In genomic region chr9:136348691-136349090, GRCh38 we compare ENCODE assay signal across 27 cellular contexts. TPM values are rescaled to one million over a fixed set of nuclear protein-coding genes. Genes with fewer than 3 reads are reported as not detected.
DNase-seq lines count a peak whose midpoint lies in the region; ATAC-seq, FAIRE-seq and TF ChIP-seq lines count a peak whose summit lies in the region.
"Had no signal": no experiment of that assay in that cellular context is flagged by ENCODE, and none has a peak within 500 bp of the region (broad histone marks: within the 10 kb centered on the region; RNA-seq: fewer than 3 reads in every experiment).

No MANE protein-coding gene starts in this region.

- H3F3A ChIP-seq in neural progenitor cell (ENCODE audit: low read depth), result peaks cover 11% of the 10 kb centered on the region
- no peaks in the 10 kb centered on the region for H3F3A ChIP-seq in PC-3 (ENCODE audit: low read length, unreplicated experiment)

- H3K36me3 Mint-ChIP-seq in astrocyte (ENCODE audit: low read depth, unreplicated experiment), result peaks cover 2% of the 10 kb centered on the region
- no peaks in the 10 kb centered on the region for H3K36me3 Mint-ChIP-seq in neural progenitor cell
- H3K36me3 Mint-ChIP-seq: CD4-positive, alpha-beta memory T cell had no signal

- H3K27ac Mint-ChIP-seq in astrocyte (ENCODE audit: unreplicated experiment), result peak overlapping the region; percentile 62
- peak overlapping the region; percentile 53 for H3K27ac Mint-ChIP-seq in neural progenitor cell
- H3K27ac Mint-ChIP-seq: CD4-positive, alpha-beta memory T cell had no signal

- WGBS in HepG2 (ENCODE audit: low lambda C conversion rate), result 94% methylated on average over 6 of the region's 14 CpGs
- WGBS in right lobe of liver (ENCODE audit: insufficient coverage, low coverage, low lambda C conversion rate, missing lambda C conversion rate), result no CpG with 5 or more reads among the region's 14 CpGs

- H3K9ac ChIP-seq in HepG2 (ENCODE audit: insufficient read depth, low read depth, low read length) (no peak overlapping the region), astrocyte (ENCODE audit: low read length) (no peak overlapping the region), neural progenitor cell (no peak overlapping the region), PC-3 (ENCODE audit: low read length) (no peak overlapping the region)
- H3K9ac ChIP-seq: GM23248 had no signal

- H3K4me1 ChIP-seq in HepG2 (ENCODE audit: insufficient read depth, low read length), result peaks cover 39% of the 10 kb centered on the region
- H3K4me1 ChIP-seq in right lobe of liver, result no peaks in the 10 kb centered on the region
- peaks cover 8% of the 10 kb centered on the region for H3K4me1 ChIP-seq in astrocyte (ENCODE audit: insufficient read depth, low read length)
- peaks cover 12% of the 10 kb centered on the region for H3K4me1 ChIP-seq in neural progenitor cell
- H3K4me1 ChIP-seq in HAP-1, result no peaks in the 10 kb centered on the region
- H3K4me1 ChIP-seq in PC-3 (ENCODE audit: insufficient read depth, low read length), result peaks cover 12% of the 10 kb centered on the region; the same call in 1 of the 2 replicates

- in situ Hi-C loops in HepG2 (cut with HindIII; ENCODE audit: extremely low pct_ligation_motif_present, low pct_unique_long_range_greater_than_20kb) (loop anchor here (25.0 kb wide), 1 partner anchor 289 kb away; no protein-coding TSS in a partner anchor), HAP-1 (cut with MboI; ENCODE audit: low sequenced_read_pairs) (no loop called here)

- TF ChIP-seq POLR2A in HepG2 (IDR thresholded peaks at IDR 0.05; ENCODE audit: insufficient read depth in 1 of 2, low read depth in 2 of 2, low read length in 2 of 2) (no peak), right lobe of liver (IDR thresholded peaks at IDR 0.05) (no peak)

- intact Hi-C loops in HepG2 (cut with micrococcal nuclease; ENCODE audit: unreplicated experiment) (no loop called here), right lobe of liver (cut with DNase I) (loop anchor here in 1 of 2 donors (10.0 kb wide), 1 partner anchor 296 kb away; no protein-coding TSS in a partner anchor), PC-3 (cut with micrococcal nuclease) (no loop called here)

- BruUV-seq in HepG2 (replicated peaks; lab: Mats Ljungman, UMichigan), result no TSS peak
- BruUV-seq in PC-3 (replicated peaks; lab: Mats Ljungman, UMichigan), result no TSS peak

- TF ChIP-seq CTCF in HepG2 (CRISPR knock-in tag; IDR thresholded peaks at IDR 0.05) (no peak), right lobe of liver (IDR thresholded peaks at IDR 0.05) (no peak), astrocyte (IDR thresholded peaks at IDR 0.05; ENCODE audit: insufficient read depth, low read depth, low read length) (no peak), neural progenitor cell (IDR thresholded peaks at IDR 0.05) (no peak), PC-3 (conservative IDR thresholded peaks at IDR 0.05; ENCODE audit: low read depth, low read length) (no peak)

- H3K9me3 ChIP-seq in HepG2 (ENCODE audit: low read length) (no peaks in the 10 kb centered on the region), right lobe of liver (no peaks in the 10 kb centered on the region), astrocyte (ENCODE audit: insufficient read depth, low read depth, low read length) (no peaks in the 10 kb centered on the region), neural progenitor cell (ENCODE audit: low read depth) (no peaks in the 10 kb centered on the region), HAP-1 (no peaks in the 10 kb centered on the region), PC-3 (ENCODE audit: low read length) (no peaks in the 10 kb centered on the region)
- H3K9me3 ChIP-seq: Peyer's patch had no signal

- no peak overlapping the region for H3K4me3 Mint-ChIP-seq in astrocyte (ENCODE audit: unreplicated experiment)
- no peak overlapping the region for H3K4me3 Mint-ChIP-seq in neural progenitor cell
- H3K4me3 Mint-ChIP-seq: CD4-positive, alpha-beta memory T cell had no signal

- H3K4me3 ChIP-seq in HepG2 (replicated peaks in 1 of 3; ENCODE audit: insufficient read depth in 1 of 3, low read depth in 2 of 3, low read length in 3 of 3) (no peak overlapping the region), right lobe of liver (no peak overlapping the region), astrocyte (ENCODE audit: insufficient read depth, low read depth, low read length) (no peak overlapping the region), neural progenitor cell (no peak overlapping the region), HAP-1 (no peak overlapping the region), PC-3 (ENCODE audit: low read length) (no peak overlapping the region)
- H3K4me3 ChIP-seq: GM23248, Peyer's patch had no signal

- H3K27me3 Mint-ChIP-seq in astrocyte (ENCODE audit: low read depth, unreplicated experiment) (no peaks in the 10 kb centered on the region), neural progenitor cell (ENCODE audit: insufficient read depth, low read depth) (peaks cover 4% of the 10 kb centered on the region)
- H3K27me3 Mint-ChIP-seq: CD4-positive, alpha-beta memory T cell had no signal

- FAIRE-seq in HepG2 (lab: Jason Lieb, UNC) (no peak), astrocyte (lab: Jason Lieb, UNC) (no peak)
- FAIRE-seq: GM18507 had no signal

- ATAC-seq in HepG2 (no peak), right lobe of liver (no peak), PC-3 (no peak)

- DNase-seq in HepG2 (ENCODE audit: low spot score) (no peak), right lobe of liver (no peak), astrocyte (ENCODE audit: low read depth) (no peak), neural progenitor cell (ENCODE audit: low spot score) (no peak), HAP-1 (ENCODE audit: low spot score in 2 of 2) (no peak), GOT3 (lab: John Stamatoyannopoulos, UW) (no peak), PC-3 (no peak)
- DNase-seq: C1 segment of cervical spinal cord; CD4-positive, alpha-beta memory T cell; COR-L47; DMS53; GM23248; HCEC 1CT; Kasumi-1; MV-4-11; NCI-H1105; NCI-H1436 treated with DMSO at 0.1 percent for 48 hours; NCI-H187 treated with DMSO at 0.1 percent for 48 hours; NCI-H2171 treated with DMSO at 0.1 percent for 48 hours; Peyer's patch; SHP77 treated with DMSO at 0.1 percent for 48 hours; SW 1271 had no signal

- H4K20me1 ChIP-seq in HepG2 (ENCODE audit: insufficient read depth, low read length) (no peaks in the 10 kb centered on the region), astrocyte (ENCODE audit: insufficient read depth, low read length) (peaks cover 50% of the 10 kb centered on the region), neural progenitor cell (ENCODE audit: low read depth) (no peaks in the 10 kb centered on the region), PC-3 (ENCODE audit: low read length) (no peaks in the 10 kb centered on the region)

- H3K9me3 Mint-ChIP-seq in astrocyte (ENCODE audit: unreplicated experiment), result no peaks in the 10 kb centered on the region
- H3K9me3 Mint-ChIP-seq in neural progenitor cell, result no peaks in the 10 kb centered on the region
- H3K9me3 Mint-ChIP-seq: CD4-positive, alpha-beta memory T cell had no signal

- no peaks in the 10 kb centered on the region for H3K79me2 ChIP-seq in HepG2 (ENCODE audit: insufficient read depth, low read length)
- H3K79me2 ChIP-seq in astrocyte (ENCODE audit: insufficient read depth, low read length), result no peaks in the 10 kb centered on the region
- H3K79me2 ChIP-seq in neural progenitor cell (ENCODE audit: low read depth), result no peaks in the 10 kb centered on the region
- no peaks in the 10 kb centered on the region for H3K79me2 ChIP-seq in PC-3 (ENCODE audit: low read length)

- CTCF ChIA-PET in HepG2 (lab: Yijun Ruan, JAX; ENCODE audit: low intra/inter-chr PET ratio, low total read pairs), result no interaction called here
- CTCF ChIA-PET in PC-3 (lab: Charles Lee), result no interaction called here

- POLR2A ChIA-PET in HepG2 (lab: Yijun Ruan, JAX), result no interaction called here
- POLR2A ChIA-PET in PC-3 (lab: Charles Lee; ENCODE audit: unreplicated experiment), result no interaction called here

- H3K27ac ChIP-seq in HepG2 (ENCODE audit: extremely low read length, insufficient read depth, low read length), result no peak overlapping the region
- no peak overlapping the region for H3K27ac ChIP-seq in right lobe of liver
- H3K27ac ChIP-seq in astrocyte (ENCODE audit: low read depth, low read length), result no peak overlapping the region
- H3K27ac ChIP-seq in neural progenitor cell, result no peak overlapping the region
- no peak overlapping the region for H3K27ac ChIP-seq in PC-3 (ENCODE audit: low read length)
- H3K27ac ChIP-seq: GM23248, HL-60, Peyer's patch had no signal

- TF ChIP-seq RAD21 in HepG2 (CRISPR knock-in tag; IDR thresholded peaks at IDR 0.05), result no peak

- no peak overlapping the region for H3K4me2 ChIP-seq in HepG2 (ENCODE audit: low read depth, low read length)
- H3K4me2 ChIP-seq in astrocyte (ENCODE audit: low read length), result no peak overlapping the region
- no peak overlapping the region for H3K4me2 ChIP-seq in neural progenitor cell
- no peak overlapping the region for H3K4me2 ChIP-seq in PC-3 (ENCODE audit: low read length)

- H2AFZ ChIP-seq in HepG2 (ENCODE audit: low read length), result no peak overlapping the region
- H2AFZ ChIP-seq in astrocyte (ENCODE audit: low read depth, low read length), result no peak overlapping the region
- no peak overlapping the region for H2AFZ ChIP-seq in neural progenitor cell (replicated peaks)
- no peak overlapping the region for H2AFZ ChIP-seq in PC-3 (ENCODE audit: low read length)
- H2AFZ ChIP-seq: GM23248 had no signal

- TF ChIP-seq EP300 in HepG2 (IDR thresholded peaks at IDR 0.05; ENCODE audit: low read depth in 2 of 2, low read length in 2 of 2) (no peak), HepG2 (CRISPR knock-in tag; IDR thresholded peaks at IDR 0.05; ENCODE audit: borderline replicate concordance) (no peak)

- H3K36me3 ChIP-seq in HepG2 (replicated peaks in 1 of 2; ENCODE audit: control insufficient read depth in 1 of 2, insufficient read depth in 2 of 2, low read length in 2 of 2) (no peaks in the 10 kb centered on the region), right lobe of liver (no peaks in the 10 kb centered on the region), astrocyte (ENCODE audit: insufficient read depth, low read length) (no peaks in the 10 kb centered on the region), neural progenitor cell (no peaks in the 10 kb centered on the region), HAP-1 (replicated peaks) (no peaks in the 10 kb centered on the region), PC-3 (ENCODE audit: low read depth, low read length) (no peaks in the 10 kb centered on the region)
- H3K36me3 ChIP-seq: Peyer's patch had no signal

- H3K9me2 ChIP-seq in PC-3 (replicated peaks; ENCODE audit: low read length), result no peaks in the 10 kb centered on the region

- H3K4me1 Mint-ChIP-seq in astrocyte (ENCODE audit: low read depth, unreplicated experiment), result no peaks in the 10 kb centered on the region
- H3K4me1 Mint-ChIP-seq in neural progenitor cell, result peaks cover 3% of the 10 kb centered on the region
- H3K4me1 Mint-ChIP-seq: CD4-positive, alpha-beta memory T cell had no signal

- H3K27me3 ChIP-seq in HepG2 (ENCODE audit: control insufficient read depth in 1 of 2, insufficient read depth in 2 of 2, low read length in 2 of 2), result peaks cover 0 to 10% of the 10 kb centered on the region in 2 experiments; a peak in 3 of 5 replicates
- no peaks in the 10 kb centered on the region for H3K27me3 ChIP-seq in right lobe of liver
- H3K27me3 ChIP-seq in astrocyte (ENCODE audit: insufficient read depth, low read length), result no peaks in the 10 kb centered on the region
- H3K27me3 ChIP-seq in neural progenitor cell, result no peaks in the 10 kb centered on the region
- no peaks in the 10 kb centered on the region for H3K27me3 ChIP-seq in HAP-1 (ENCODE audit: low read depth)
- H3K27me3 ChIP-seq in PC-3 (ENCODE audit: low read length), result no peaks in the 10 kb centered on the region
- H3K27me3 ChIP-seq: Peyer's patch had no signal

RNA-seq across cellular contexts. Expression of gene DNLZ, which starts 14.9 kb away (rescaled TPM):
- total RNA-seq in HepG2 (2016; rRNA removed; fragmentation: Illumina TruSeq; extraction: Trizol) (5.4 and 8.0 TPM in 2 replicates), right lobe of liver (10 to 100 TPM in 3 of 6 experiments, 1 to 10 TPM in 3; 5.0 to 26.0 (median 10.4) TPM), astrocyte (14.0 and 17.4 TPM in 2 replicates), neural progenitor cell (ENCODE audit: low replicate concordance) (3.4 and 15.8 TPM in 2 replicates), PC-3 (2014; rRNA removed) (51.4 and 64.9 TPM in 2 replicates)
- 8.5 and 9.7 TPM in 2 replicates for total RNA-seq in HepG2 (2016; cell fraction: cytosol; rRNA removed; fragmentation: Illumina TruSeq; extraction: Trizol; ENCODE audit: low read depth)
- 5.7 and 10.6 TPM in 2 replicates for total RNA-seq in HepG2 (2016; cell fraction: insoluble cytoplasmic fraction; rRNA removed; fragmentation: Illumina TruSeq; extraction: Trizol)
- total RNA-seq in HepG2 (2016; cell fraction: membrane; rRNA removed; fragmentation: Illumina TruSeq; extraction: Trizol), result 8.2 and 10.5 TPM in 2 replicates
- 2.7 and 3.8 TPM in 2 replicates for total RNA-seq in HepG2 (2016; cell fraction: nucleus; rRNA removed; fragmentation: Illumina TruSeq; extraction: Trizol)
- 3.4 and 4.5 TPM in 2 replicates for polyA plus RNA-seq in HepG2 (2011; rRNA removed)
- polyA plus RNA-seq in HepG2 (2011; cell fraction: cytosol; rRNA removed), result 1.9 and 8.6 TPM in 2 replicates
- polyA plus RNA-seq in HepG2 (2011; cell fraction: nucleus; rRNA removed), result 4.9 and 10.5 TPM in 2 replicates
- polyA plus RNA-seq in HepG2 (2012), result 1.9 and 2.8 TPM in 2 replicates
- 8.4 and 8.5 TPM in 2 replicates for polyA plus RNA-seq in HepG2 (2016; cell fraction: cytosol; fragmentation: Illumina TruSeq; extraction: Trizol; ENCODE audit: low read depth)
- polyA plus RNA-seq in HepG2 (2016; cell fraction: insoluble cytoplasmic fraction; fragmentation: Illumina TruSeq; extraction: Trizol; ENCODE audit: low read depth), result 4.0 and 5.1 TPM in 2 replicates
- 6.4 and 6.8 TPM in 2 replicates for polyA plus RNA-seq in HepG2 (2016; cell fraction: membrane; fragmentation: Illumina TruSeq; extraction: Trizol; ENCODE audit: low read depth)
- polyA plus RNA-seq in HepG2 (2016; cell fraction: nucleus; fragmentation: Illumina TruSeq; extraction: Trizol; ENCODE audit: insufficient read depth, low read depth), result 5.5 and 7.2 TPM in 2 replicates
- 0.90 and 2.5 TPM in 2 replicates for polyA minus RNA-seq in HepG2 (2011; rRNA and poly(A)+ RNA removed; ENCODE audit: low replicate concordance)
- 1.3 TPM in 1 of 2 replicates, not detected in the other for polyA minus RNA-seq in HepG2 (2011; cell fraction: cytosol; rRNA and poly(A)+ RNA removed)
- polyA minus RNA-seq in HepG2 (2011; cell fraction: nucleus; rRNA and poly(A)+ RNA removed), result 2.6 and 2.8 TPM in 2 replicates

RNA-seq across cellular contexts. Expression of gene GPSM1, which starts 21.4 kb away (rescaled TPM):
- total RNA-seq in HepG2 (2016; rRNA removed; fragmentation: Illumina TruSeq; extraction: Trizol), result 0.59 and 1.0 TPM in 2 replicates
- 0.26 and 0.30 TPM in 2 replicates for total RNA-seq in HepG2 (2016; cell fraction: cytosol; rRNA removed; fragmentation: Illumina TruSeq; extraction: Trizol; ENCODE audit: low read depth)
- total RNA-seq in HepG2 (2016; cell fraction: insoluble cytoplasmic fraction; rRNA removed; fragmentation: Illumina TruSeq; extraction: Trizol), result 0.55 and 1.1 TPM in 2 replicates
- total RNA-seq in HepG2 (2016; cell fraction: membrane; rRNA removed; fragmentation: Illumina TruSeq; extraction: Trizol), result 0.53 and 0.72 TPM in 2 replicates
- total RNA-seq in HepG2 (2016; cell fraction: nucleus; rRNA removed; fragmentation: Illumina TruSeq; extraction: Trizol), result 0.72 and 0.81 TPM in 2 replicates
- polyA plus RNA-seq in HepG2 (2011; rRNA removed), result 2.4 and 3.4 TPM in 2 replicates
- polyA plus RNA-seq in HepG2 (2011; cell fraction: cytosol; rRNA removed), result 1.6 and 2.7 TPM in 2 replicates
- 11.3 and 15.0 TPM in 2 replicates for polyA plus RNA-seq in HepG2 (2011; cell fraction: nucleus; rRNA removed)
- polyA plus RNA-seq in HepG2 (2012), result 1.2 and 1.6 TPM in 2 replicates
- 0.28 and 0.43 TPM in 2 replicates for polyA plus RNA-seq in HepG2 (2016; cell fraction: cytosol; fragmentation: Illumina TruSeq; extraction: Trizol; ENCODE audit: low read depth)
- 0.72 and 1.2 TPM in 2 replicates for polyA plus RNA-seq in HepG2 (2016; cell fraction: insoluble cytoplasmic fraction; fragmentation: Illumina TruSeq; extraction: Trizol; ENCODE audit: low read depth)
- 0.61 and 1.2 TPM in 2 replicates for polyA plus RNA-seq in HepG2 (2016; cell fraction: membrane; fragmentation: Illumina TruSeq; extraction: Trizol; ENCODE audit: low read depth)
- polyA plus RNA-seq in HepG2 (2016; cell fraction: nucleus; fragmentation: Illumina TruSeq; extraction: Trizol; ENCODE audit: insufficient read depth, low read depth), result 3.5 and 3.8 TPM in 2 replicates
- polyA minus RNA-seq in HepG2 (2011; rRNA and poly(A)+ RNA removed; ENCODE audit: low replicate concordance), result 2.9 and 5.8 TPM in 2 replicates
- 1.4 and 1.6 TPM in 2 replicates for polyA minus RNA-seq in HepG2 (2011; cell fraction: cytosol; rRNA and poly(A)+ RNA removed)
- 1.7 TPM in 2 replicates for polyA minus RNA-seq in HepG2 (2011; cell fraction: nucleus; rRNA and poly(A)+ RNA removed)
- 1 to 10 TPM; 1.3 to 4.8 (median 4.1) TPM for total RNA-seq in right lobe of liver
- total RNA-seq in astrocyte, result 52.6 and 59.4 TPM in 2 replicates
- total RNA-seq in neural progenitor cell (ENCODE audit: low replicate concordance), result 6.2 and 39.7 TPM in 2 replicates
- total RNA-seq in PC-3 (2014; rRNA removed), result 26.9 and 27.8 TPM in 2 replicates
- total RNA-seq: OCI-LY7 had no signal

RNA-seq across cellular contexts. Expression of gene CARD9, which starts 24.8 kb away (rescaled TPM):
- total RNA-seq in HepG2 (2016; rRNA removed; fragmentation: Illumina TruSeq; extraction: Trizol) (3.6 and 7.4 TPM in 2 replicates), right lobe of liver (1 to 10 TPM in 3 of 6 experiments, under 1 TPM in 3; 0.48 to 1.6 (median 1.1) TPM), astrocyte (2.7 and 4.2 TPM in 2 replicates), neural progenitor cell (ENCODE audit: low replicate concordance) (0.96 TPM in 1 of 2 replicates, not detected in the other), PC-3 (2014; rRNA removed) (0.52 and 1.1 TPM in 2 replicates)
- total RNA-seq in HepG2 (2016; cell fraction: cytosol; rRNA removed; fragmentation: Illumina TruSeq; extraction: Trizol; ENCODE audit: low read depth), result 2.1 TPM in 2 replicates
- 3.4 and 7.7 TPM in 2 replicates for total RNA-seq in HepG2 (2016; cell fraction: insoluble cytoplasmic fraction; rRNA removed; fragmentation: Illumina TruSeq; extraction: Trizol)
- 1.7 and 2.5 TPM in 2 replicates for total RNA-seq in HepG2 (2016; cell fraction: membrane; rRNA removed; fragmentation: Illumina TruSeq; extraction: Trizol)
- total RNA-seq in HepG2 (2016; cell fraction: nucleus; rRNA removed; fragmentation: Illumina TruSeq; extraction: Trizol), result 7.9 and 8.9 TPM in 2 replicates
- polyA plus RNA-seq in HepG2 (2011; rRNA removed), result 3.3 and 7.2 TPM in 2 replicates
- 1.3 and 2.2 TPM in 2 replicates for polyA plus RNA-seq in HepG2 (2011; cell fraction: cytosol; rRNA removed)
- 51.0 and 60.5 TPM in 2 replicates for polyA plus RNA-seq in HepG2 (2011; cell fraction: nucleus; rRNA removed)
- 2.6 and 4.5 TPM in 2 replicates for polyA plus RNA-seq in HepG2 (2012)
- 0.79 and 1.0 TPM in 2 replicates for polyA plus RNA-seq in HepG2 (2016; cell fraction: cytosol; fragmentation: Illumina TruSeq; extraction: Trizol; ENCODE audit: low read depth)
- polyA plus RNA-seq in HepG2 (2016; cell fraction: insoluble cytoplasmic fraction; fragmentation: Illumina TruSeq; extraction: Trizol; ENCODE audit: low read depth), result 2.6 and 5.2 TPM in 2 replicates
- polyA plus RNA-seq in HepG2 (2016; cell fraction: membrane; fragmentation: Illumina TruSeq; extraction: Trizol; ENCODE audit: low read depth), result 0.66 and 0.74 TPM in 2 replicates
- polyA plus RNA-seq in HepG2 (2016; cell fraction: nucleus; fragmentation: Illumina TruSeq; extraction: Trizol; ENCODE audit: insufficient read depth, low read depth), result 23.4 and 24.3 TPM in 2 replicates
- polyA minus RNA-seq in HepG2 (2011; rRNA and poly(A)+ RNA removed; ENCODE audit: low replicate concordance), result 2.0 and 6.6 TPM in 2 replicates
- polyA minus RNA-seq in HepG2 (2011; cell fraction: cytosol; rRNA and poly(A)+ RNA removed), result 0.62 and 0.99 TPM in 2 replicates
- 8.3 and 8.4 TPM in 2 replicates for polyA minus RNA-seq in HepG2 (2011; cell fraction: nucleus; rRNA and poly(A)+ RNA removed)

RNA-seq across cellular contexts. Expression of gene CCDC187, which starts 44.8 kb away (rescaled TPM):
- total RNA-seq in HepG2 (2016; rRNA removed; fragmentation: Illumina TruSeq; extraction: Trizol), result 0.13 TPM in 1 of 2 replicates, not detected in the other
- total RNA-seq in HepG2 (2016; cell fraction: cytosol; rRNA removed; fragmentation: Illumina TruSeq; extraction: Trizol; ENCODE audit: low read depth), result not detected in 2 replicates
- total RNA-seq in HepG2 (2016; cell fraction: insoluble cytoplasmic fraction; rRNA removed; fragmentation: Illumina TruSeq; extraction: Trizol), result 0.09 TPM in 1 of 2 replicates, not detected in the other
- 0.10 TPM in 1 of 2 replicates, not detected in the other for total RNA-seq in HepG2 (2016; cell fraction: membrane; rRNA removed; fragmentation: Illumina TruSeq; extraction: Trizol)
- total RNA-seq in HepG2 (2016; cell fraction: nucleus; rRNA removed; fragmentation: Illumina TruSeq; extraction: Trizol), result 0.16 and 0.28 TPM in 2 replicates
- polyA plus RNA-seq in HepG2 (2011; rRNA removed), result 0.03 and 0.09 TPM in 2 replicates
- 0.01 and 0.03 TPM in 2 replicates for polyA plus RNA-seq in HepG2 (2011; cell fraction: cytosol; rRNA removed)
- 0.45 and 0.48 TPM in 2 replicates for polyA plus RNA-seq in HepG2 (2011; cell fraction: nucleus; rRNA removed)
- polyA plus RNA-seq in HepG2 (2012), result 0.04 TPM in 1 of 2 replicates, not detected in the other
- not detected in 2 replicates for polyA plus RNA-seq in HepG2 (2016; cell fraction: cytosol; fragmentation: Illumina TruSeq; extraction: Trizol; ENCODE audit: low read depth)
- polyA plus RNA-seq in HepG2 (2016; cell fraction: insoluble cytoplasmic fraction; fragmentation: Illumina TruSeq; extraction: Trizol; ENCODE audit: low read depth), result not detected in 2 replicates
- 0.08 TPM in 1 of 2 replicates, not detected in the other for polyA plus RNA-seq in HepG2 (2016; cell fraction: membrane; fragmentation: Illumina TruSeq; extraction: Trizol; ENCODE audit: low read depth)
- 0.14 and 0.17 TPM in 2 replicates for polyA plus RNA-seq in HepG2 (2016; cell fraction: nucleus; fragmentation: Illumina TruSeq; extraction: Trizol; ENCODE audit: insufficient read depth, low read depth)
- polyA minus RNA-seq in HepG2 (2011; rRNA and poly(A)+ RNA removed; ENCODE audit: low replicate concordance), result 0.20 and 0.49 TPM in 2 replicates
- polyA minus RNA-seq in HepG2 (2011; cell fraction: cytosol; rRNA and poly(A)+ RNA removed), result not detected in 2 replicates
- polyA minus RNA-seq in HepG2 (2011; cell fraction: nucleus; rRNA and poly(A)+ RNA removed), result 0.39 and 0.50 TPM in 2 replicates
- under 1 TPM in 3 of 6 experiments, not detected in 3; 0.09 to 0.80 (median 0.62) TPM for total RNA-seq in right lobe of liver
- total RNA-seq in astrocyte, result 0.09 TPM in 1 of 2 replicates, not detected in the other
- total RNA-seq in neural progenitor cell (ENCODE audit: low replicate concordance), result 0.09 TPM in 1 of 2 replicates, not detected in the other
- 0.04 TPM in 1 of 2 replicates, not detected in the other for total RNA-seq in PC-3 (2014; rRNA removed)
- total RNA-seq: CD4-positive, alpha-beta memory T cell; Daoy; GM23248; M059J; OCI-LY7 had no signal
- polyA plus RNA-seq: CD4-positive, alpha-beta memory T cell; GM23248 had no signal

RNA-seq across cellular contexts. Expression of gene SNAPC4, which starts 51.3 kb away (rescaled TPM):
- 4.3 and 6.0 TPM in 2 replicates for total RNA-seq in HepG2 (2016; rRNA removed; fragmentation: Illumina TruSeq; extraction: Trizol)
- 0.51 and 0.88 TPM in 2 replicates for total RNA-seq in HepG2 (2016; cell fraction: cytosol; rRNA removed; fragmentation: Illumina TruSeq; extraction: Trizol; ENCODE audit: low read depth)
- 3.9 and 6.1 TPM in 2 replicates for total RNA-seq in HepG2 (2016; cell fraction: insoluble cytoplasmic fraction; rRNA removed; fragmentation: Illumina TruSeq; extraction: Trizol)
- 1.5 TPM in 2 replicates for total RNA-seq in HepG2 (2016; cell fraction: membrane; rRNA removed; fragmentation: Illumina TruSeq; extraction: Trizol)
- 7.0 and 9.4 TPM in 2 replicates for total RNA-seq in HepG2 (2016; cell fraction: nucleus; rRNA removed; fragmentation: Illumina TruSeq; extraction: Trizol)
- polyA plus RNA-seq in HepG2 (2011; rRNA removed), result 2.0 and 3.3 TPM in 2 replicates
- polyA plus RNA-seq in HepG2 (2011; cell fraction: cytosol; rRNA removed), result 1.0 and 1.7 TPM in 2 replicates
- 20.5 and 27.4 TPM in 2 replicates for polyA plus RNA-seq in HepG2 (2011; cell fraction: nucleus; rRNA removed)
- polyA plus RNA-seq in HepG2 (2012), result 3.3 TPM in 2 replicates
- polyA plus RNA-seq in HepG2 (2016; cell fraction: cytosol; fragmentation: Illumina TruSeq; extraction: Trizol; ENCODE audit: low read depth), result 0.61 and 0.67 TPM in 2 replicates
- polyA plus RNA-seq in HepG2 (2016; cell fraction: insoluble cytoplasmic fraction; fragmentation: Illumina TruSeq; extraction: Trizol; ENCODE audit: low read depth), result 3.3 and 4.8 TPM in 2 replicates
- polyA plus RNA-seq in HepG2 (2016; cell fraction: membrane; fragmentation: Illumina TruSeq; extraction: Trizol; ENCODE audit: low read depth), result 1.2 and 1.3 TPM in 2 replicates
- 37.0 and 38.1 TPM in 2 replicates for polyA plus RNA-seq in HepG2 (2016; cell fraction: nucleus; fragmentation: Illumina TruSeq; extraction: Trizol; ENCODE audit: insufficient read depth, low read depth)
- 1.5 and 5.2 TPM in 2 replicates for polyA minus RNA-seq in HepG2 (2011; rRNA and poly(A)+ RNA removed; ENCODE audit: low replicate concordance)
- 0.53 and 1.1 TPM in 2 replicates for polyA minus RNA-seq in HepG2 (2011; cell fraction: cytosol; rRNA and poly(A)+ RNA removed)
- polyA minus RNA-seq in HepG2 (2011; cell fraction: nucleus; rRNA and poly(A)+ RNA removed), result 6.3 and 6.8 TPM in 2 replicates
- 1 to 10 TPM; 3.8 to 6.5 (median 5.4) TPM for total RNA-seq in right lobe of liver
- 13.8 and 18.6 TPM in 2 replicates for total RNA-seq in astrocyte
- total RNA-seq in neural progenitor cell (ENCODE audit: low replicate concordance), result 6.8 and 16.5 TPM in 2 replicates
- total RNA-seq in PC-3 (2014; rRNA removed), result 7.5 and 7.8 TPM in 2 replicates
